5 cellular contexts compared by ENCODE assay signal in genomic region chr6:68676094-68676493, GRCh38. TPM values are rescaled to one million over a fixed set of nuclear protein-coding genes. Genes with fewer than 3 reads are reported as not detected.
"Had no signal": no experiment of that assay in that cellular context is flagged by ENCODE, and none has a peak within 500 bp of the region (broad histone marks: within the 10 kb centered on the region; RNA-seq: fewer than 3 reads in every experiment).

No MANE protein-coding gene starts in this region.

RNA-seq across cellular contexts. Expression of gene ADGRB3, which starts 41.0 kb away (rescaled TPM):
- total RNA-seq: naive thymus-derived CD8-positive, alpha-beta T cell; natural killer cell; natural killer cell treated with Interleukin-12 subunit alpha and Interleukin-12 subunit beta and Interleukin-15 and Interleukin-18, amount 100 ng/mL, for 72 hours; osteoblast; pulmonary artery endothelial cell had no signal
- polyA plus RNA-seq: naive thymus-derived CD8-positive, alpha-beta T cell had no signal
